Comparison of ENCODE assay signal across 1 cellular context in genomic region chr1:8259498-8260290, GRCh38.
TF ChIP-seq lines count a peak whose summit lies in the region.

No MANE protein-coding gene starts in this region.

TF ChIP-seq in HepG2, 621 proteins besides CTCF, POLR2A, EP300 and RAD21 (continued from another document and continues in another):
- no peak for TF ChIP-seq FOXA1 (IDR thresholded peaks at IDR 0.05)
- TF ChIP-seq FOXA1 (CRISPR knock-in tag; IDR thresholded peaks at IDR 0.05) = peak; percentile 79
- TF ChIP-seq ZNF564 (CRISPR knock-in tag; IDR thresholded peaks at IDR 0.05) = 0 out of 2 replicates have a peak, but pooled peaks have one; percentile 10
- TF ChIP-seq YY1 (IDR thresholded peaks at IDR 0.05; ENCODE audit: insufficient read depth, insufficient replicate concordance, low read depth, low read length) = no peak
- TF ChIP-seq ESRRA (CRISPR knock-in tag; IDR thresholded peaks at IDR 0.05; ENCODE audit: low read depth) = no peak
- no peak for TF ChIP-seq JARID2 (CRISPR knock-in tag; IDR thresholded peaks at IDR 0.05; ENCODE audit: insufficient replicate concordance)
- no peak for TF ChIP-seq BORCS8-MEF2B (CRISPR knock-in tag; IDR thresholded peaks at IDR 0.05)
- TF ChIP-seq RAD51 (IDR thresholded peaks at IDR 0.05; ENCODE audit: borderline replicate concordance) = no peak
- no peak for TF ChIP-seq LRRFIP1 (CRISPR knock-in tag; conservative IDR thresholded peaks at IDR 0.05)
- peak; percentile 47; the same call in 1 of the 2 replicates for TF ChIP-seq RBFOX2 (IDR thresholded peaks at IDR 0.05; ENCODE audit: low read depth, low read length)
- peak; percentile 12; the same call in 1 of the 2 replicates for TF ChIP-seq ZBTB7B (CRISPR knock-in tag; IDR thresholded peaks at IDR 0.05)
- no peak for TF ChIP-seq FOXM1 (CRISPR knock-in tag; IDR thresholded peaks at IDR 0.05)
- TF ChIP-seq, protein P1, sequence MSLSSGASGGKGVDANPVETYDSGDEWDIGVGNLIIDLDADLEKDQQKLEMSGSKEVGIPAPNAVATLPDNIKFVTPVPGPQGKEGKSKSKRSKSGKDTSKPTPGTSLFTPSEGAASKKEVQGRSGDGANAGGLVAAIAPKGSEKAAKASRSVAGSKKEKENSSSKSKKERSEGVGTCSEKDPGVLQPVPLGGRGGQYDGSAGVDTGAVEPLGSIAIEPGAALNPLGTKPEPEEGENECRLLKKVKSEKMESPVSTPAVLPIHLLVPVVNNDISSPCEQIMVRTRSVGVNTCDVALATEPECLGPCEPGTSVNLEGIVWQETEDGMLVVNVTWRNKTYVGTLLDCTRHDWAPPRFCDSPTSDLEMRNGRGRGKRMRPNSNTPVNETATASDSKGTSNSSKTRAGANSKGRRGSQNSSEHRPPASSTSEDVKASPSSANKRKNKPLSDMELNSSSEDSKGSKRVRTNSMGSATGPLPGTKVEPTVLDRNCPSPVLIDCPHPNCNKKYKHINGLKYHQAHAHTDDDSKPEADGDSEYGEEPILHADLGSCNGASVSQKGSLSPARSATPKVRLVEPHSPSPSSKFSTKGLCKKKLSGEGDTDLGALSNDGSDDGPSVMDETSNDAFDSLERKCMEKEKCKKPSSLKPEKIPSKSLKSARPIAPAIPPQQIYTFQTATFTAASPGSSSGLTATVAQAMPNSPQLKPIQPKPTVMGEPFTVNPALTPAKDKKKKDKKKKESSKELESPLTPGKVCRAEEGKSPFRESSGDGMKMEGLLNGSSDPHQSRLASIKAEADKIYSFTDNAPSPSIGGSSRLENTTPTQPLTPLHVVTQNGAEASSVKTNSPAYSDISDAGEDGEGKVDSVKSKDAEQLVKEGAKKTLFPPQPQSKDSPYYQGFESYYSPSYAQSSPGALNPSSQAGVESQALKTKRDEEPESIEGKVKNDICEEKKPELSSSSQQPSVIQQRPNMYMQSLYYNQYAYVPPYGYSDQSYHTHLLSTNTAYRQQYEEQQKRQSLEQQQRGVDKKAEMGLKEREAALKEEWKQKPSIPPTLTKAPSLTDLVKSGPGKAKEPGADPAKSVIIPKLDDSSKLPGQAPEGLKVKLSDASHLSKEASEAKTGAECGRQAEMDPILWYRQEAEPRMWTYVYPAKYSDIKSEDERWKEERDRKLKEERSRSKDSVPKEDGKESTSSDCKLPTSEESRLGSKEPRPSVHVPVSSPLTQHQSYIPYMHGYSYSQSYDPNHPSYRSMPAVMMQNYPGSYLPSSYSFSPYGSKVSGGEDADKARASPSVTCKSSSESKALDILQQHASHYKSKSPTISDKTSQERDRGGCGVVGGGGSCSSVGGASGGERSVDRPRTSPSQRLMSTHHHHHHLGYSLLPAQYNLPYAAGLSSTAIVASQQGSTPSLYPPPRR (CRISPR knock-in tag; IDR thresholded peaks at IDR 0.05; ENCODE audit: borderline replicate concordance) = no peak
- 0 out of 2 replicates have a peak, but pooled peaks have one; percentile 5 for TF ChIP-seq NR2C2 (CRISPR knock-in tag; IDR thresholded peaks at IDR 0.05; ENCODE audit: borderline replicate concordance)
- TF ChIP-seq, protein P2, sequence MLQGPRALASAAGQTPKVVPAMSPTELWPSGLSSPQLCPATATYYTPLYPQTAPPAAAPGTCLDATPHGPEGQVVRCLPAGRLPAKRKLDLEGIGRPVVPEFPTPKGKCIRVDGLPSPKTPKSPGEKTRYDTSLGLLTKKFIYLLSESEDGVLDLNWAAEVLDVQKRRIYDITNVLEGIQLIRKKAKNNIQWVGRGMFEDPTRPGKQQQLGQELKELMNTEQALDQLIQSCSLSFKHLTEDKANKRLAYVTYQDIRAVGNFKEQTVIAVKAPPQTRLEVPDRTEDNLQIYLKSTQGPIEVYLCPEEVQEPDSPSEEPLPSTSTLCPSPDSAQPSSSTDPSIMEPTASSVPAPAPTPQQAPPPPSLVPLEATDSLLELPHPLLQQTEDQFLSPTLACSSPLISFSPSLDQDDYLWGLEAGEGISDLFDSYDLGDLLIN (CRISPR knock-in tag; IDR thresholded peaks at IDR 0.05; ENCODE audit: borderline replicate concordance) = no peak
- TF ChIP-seq SALL2 (CRISPR knock-in tag; IDR thresholded peaks at IDR 0.05) = no peak
- TF ChIP-seq ZNF430 (CRISPR knock-in tag; IDR thresholded peaks at IDR 0.05) = no peak
- TF ChIP-seq DR1 (CRISPR knock-in tag; IDR thresholded peaks at IDR 0.05) = no peak
- TF ChIP-seq ZNF720 (CRISPR knock-in tag; IDR thresholded peaks at IDR 0.05) = no peak
- TF ChIP-seq ZFP62 (CRISPR knock-in tag; IDR thresholded peaks at IDR 0.05) = no peak
- no peak for TF ChIP-seq DPF2 (CRISPR knock-in tag; IDR thresholded peaks at IDR 0.05; ENCODE audit: borderline replicate concordance, low read depth)
- TF ChIP-seq TAF15 (IDR thresholded peaks at IDR 0.05; ENCODE audit: low read depth, low read length, poor library complexity, severe bottlenecking) = no peak
- TF ChIP-seq ZMYM2 (CRISPR knock-in tag; IDR thresholded peaks at IDR 0.05) = no peak
- no peak for TF ChIP-seq KMT2B (CRISPR knock-in tag; IDR thresholded peaks at IDR 0.05)
- no peak for TF ChIP-seq ZNF724P (CRISPR knock-in tag; IDR thresholded peaks at IDR 0.05; ENCODE audit: borderline replicate concordance)
- TF ChIP-seq JUN (CRISPR knock-in tag; IDR thresholded peaks at IDR 0.05) = no peak
- no peak for TF ChIP-seq ZFP82 (CRISPR knock-in tag; IDR thresholded peaks at IDR 0.05; ENCODE audit: borderline replicate concordance)
- TF ChIP-seq ZNF432 (CRISPR knock-in tag; IDR thresholded peaks at IDR 0.05; ENCODE audit: borderline replicate concordance) = no peak
- TF ChIP-seq ATAD3A (CRISPR knock-in tag; IDR thresholded peaks at IDR 0.05) = no peak
- no peak; the same call in 1 of the 2 replicates for TF ChIP-seq ZNF142 (CRISPR knock-in tag; IDR thresholded peaks at IDR 0.05)
- TF ChIP-seq HOXA7 (CRISPR knock-in tag; IDR thresholded peaks at IDR 0.05) = no peak
- no peak for TF ChIP-seq ZNF652 (CRISPR knock-in tag; IDR thresholded peaks at IDR 0.05; ENCODE audit: borderline replicate concordance, low read depth)
- no peak for TF ChIP-seq ZFX (CRISPR knock-in tag; IDR thresholded peaks at IDR 0.05; ENCODE audit: low read depth)
- TF ChIP-seq CREB3 (CRISPR knock-in tag; IDR thresholded peaks at IDR 0.05) = no peak
- no peak for TF ChIP-seq STAG1 (CRISPR knock-in tag; IDR thresholded peaks at IDR 0.05)
- 0 out of 2 replicates have a peak, but pooled peaks have one; percentile 17 for TF ChIP-seq ZSCAN25 (CRISPR knock-in tag; IDR thresholded peaks at IDR 0.05)
- TF ChIP-seq ZNF841 (CRISPR knock-in tag; IDR thresholded peaks at IDR 0.05; ENCODE audit: borderline replicate concordance) = no peak
- TF ChIP-seq CENPT (CRISPR knock-in tag; IDR thresholded peaks at IDR 0.05; ENCODE audit: low read depth) = no peak
- TF ChIP-seq ZNF879 (CRISPR knock-in tag; IDR thresholded peaks at IDR 0.05) = no peak
- peak; percentile 16; the same call in 1 of the 2 replicates for TF ChIP-seq MEF2D (CRISPR knock-in tag; IDR thresholded peaks at IDR 0.05)
- TF ChIP-seq, protein P3, sequence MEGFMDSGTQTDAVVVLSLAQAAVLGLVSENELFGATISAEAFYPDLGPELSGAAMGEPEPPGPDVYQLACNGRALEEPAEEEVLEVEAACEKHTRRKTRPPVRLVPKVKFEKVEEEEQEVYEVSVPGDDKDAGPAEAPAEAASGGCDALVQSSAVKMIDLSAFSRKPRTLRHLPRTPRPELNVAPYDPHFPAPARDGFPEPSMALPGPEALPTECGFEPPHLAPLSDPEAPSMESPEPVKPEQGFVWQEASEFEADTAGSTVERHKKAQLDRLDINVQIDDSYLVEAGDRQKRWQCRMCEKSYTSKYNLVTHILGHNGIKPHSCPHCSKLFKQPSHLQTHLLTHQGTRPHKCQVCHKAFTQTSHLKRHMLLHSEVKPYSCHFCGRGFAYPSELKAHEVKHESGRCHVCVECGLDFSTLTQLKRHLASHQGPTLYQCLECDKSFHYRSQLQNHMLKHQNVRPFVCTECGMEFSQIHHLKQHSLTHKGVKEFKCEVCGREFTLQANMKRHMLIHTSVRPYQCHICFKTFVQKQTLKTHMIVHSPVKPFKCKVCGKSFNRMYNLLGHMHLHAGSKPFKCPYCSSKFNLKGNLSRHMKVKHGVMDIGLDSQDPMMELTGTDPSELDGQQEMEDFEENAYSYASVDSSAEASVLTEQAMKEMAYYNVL (CRISPR knock-in tag; IDR thresholded peaks at IDR 0.05; ENCODE audit: borderline replicate concordance) = no peak
- no peak for TF ChIP-seq ZFYVE20 (CRISPR knock-in tag; IDR thresholded peaks at IDR 0.05; ENCODE audit: borderline replicate concordance, low read depth)
- TF ChIP-seq GMEB2 (CRISPR knock-in tag; IDR thresholded peaks at IDR 0.05; ENCODE audit: low read depth) = no peak
- TF ChIP-seq ATM (IDR thresholded peaks at IDR 0.05; ENCODE audit: borderline replicate concordance) = no peak
- no peak for TF ChIP-seq MNT (IDR thresholded peaks at IDR 0.05)
- peak; percentile 29 for TF ChIP-seq BCL6 (CRISPR knock-in tag; IDR thresholded peaks at IDR 0.05)
